In the genomic region with DNA sequence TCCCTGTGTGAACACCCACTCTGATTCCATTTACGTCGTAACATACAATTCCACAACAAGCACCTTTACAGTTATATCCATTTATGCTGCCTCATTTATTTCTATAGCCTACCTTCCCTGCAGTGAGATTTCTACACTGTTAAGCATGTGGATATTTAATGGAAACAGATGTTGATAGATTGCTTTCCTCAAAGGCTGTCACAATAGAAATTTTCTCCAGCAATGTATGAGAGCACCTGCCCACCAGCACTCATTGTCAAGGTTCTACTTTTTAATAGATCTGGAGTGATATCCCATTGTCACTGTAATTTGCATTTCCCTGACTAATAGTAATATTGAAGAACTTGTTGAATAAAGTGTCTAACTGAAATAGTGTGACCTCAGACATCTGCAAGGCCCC, we compare ENCODE assay signal across 13 cellular contexts.
DNase-seq lines count a peak whose midpoint lies in the region; ATAC-seq lines count a peak whose summit lies in the region.
"Had no signal": no experiment of that assay in that cellular context is flagged by ENCODE, and none has a peak within 500 bp of the region (broad histone marks: within the 10 kb centered on the region; RNA-seq: fewer than 3 reads in every experiment).

No MANE protein-coding gene starts in this region.

- peak; percentile 14 for DNase-seq in DMS153 (lab: John Stamatoyannopoulos, UW)
- DNase-seq in DMS153 treated with DMSO at 0.1 percent for 48 hours (lab: John Stamatoyannopoulos, UW; ENCODE audit: unreplicated experiment) = no peak
- peak; percentile 64 for DNase-seq in SHP77 treated with DMSO at 0.1 percent for 48 hours (lab: John Stamatoyannopoulos, UW)
- DNase-seq in SHP77 (lab: John Stamatoyannopoulos, UW) = no peak
- DNase-seq in NCI-H2171 treated with DMSO at 0.1 percent for 48 hours (lab: John Stamatoyannopoulos, UW) = peak; percentile 96
- DNase-seq in putamen (ENCODE audit: low spot score) = peak; percentile 12
- DNase-seq: CD8-positive, alpha-beta T cell; EL; H7 had no signal

- ATAC-seq in HG03469 (IDR thresholded peaks at IDR 0.05; ENCODE audit: unreplicated experiment) (no peak), HG03378 (IDR thresholded peaks at IDR 0.05; ENCODE audit: unreplicated experiment) (no peak)
- ATAC-seq: CD8-positive, alpha-beta T cell; GM23338; HepG2 had no signal

Comparison
In these comparisons a context has a peak if more than half of its experiments do, and no peak if none do; other contexts are left out.
1. DNase-seq: peak in DMS153 (single experiment), SHP77 treated with DMSO at 0.1 percent for 48 hours (single experiment), NCI-H2171 treated with DMSO at 0.1 percent for 48 hours (single experiment) and putamen (single experiment); none in DMS153 treated with DMSO at 0.1 percent for 48 hours (single experiment) and SHP77 (0 of 2).